ENCODE assay signal across 26 cellular contexts in genomic region chr16:9607512-9608230, GRCh38.
"Had no signal": no experiment of that assay in that cellular context is flagged by ENCODE, and none has a peak within 500 bp of the region (broad histone marks: within the 10 kb centered on the region; RNA-seq: fewer than 3 reads in every experiment).

No MANE protein-coding gene starts in this region.

- H3K4me1 ChIP-seq: pancreas, right lobe of liver, suprapubic skin, transverse colon, upper lobe of right lung, uterus had no signal

- H3K27ac ChIP-seq: neutrophil, pancreas, right lobe of liver, suprapubic skin, transverse colon, upper lobe of right lung, uterus had no signal

- DNase-seq: cortex of kidney; effector memory CD8-positive, alpha-beta T cell; hypothalamus; mesenchymal stem cell; mucosa of descending colon; naive B cell; pancreas; retina; right lobe of liver; small intestine; stimulated activated CD4-positive, alpha-beta T cell treated with anti-CD3 and anti-CD28 coated beads, Interleukin-15, amount 100 ng/mL, for 24 hours; stimulated activated CD4-positive, alpha-beta T cell treated with anti-CD3 and anti-CD28 coated beads, Interleukin-2, amount 100 ng/mL, for 48 hours; stimulated activated naive CD4-positive, alpha-beta T cell; stimulated activated naive CD8-positive, alpha-beta T cell treated with anti-CD3 and anti-CD28 coated beads, Interleukin-15, amount 100 ng/mL, for 72 hours; transverse colon; upper lobe of right lung; uterus had no signal

- H3K27me3 ChIP-seq: neutrophil, pancreas, right lobe of liver, suprapubic skin, transverse colon, upper lobe of right lung, uterus had no signal

- H3K36me3 Mint-ChIP-seq: mesothelial cell of epicardium; naive B cell; natural killer cell treated with Interleukin-12 subunit alpha and Interleukin-12 subunit beta and Interleukin-15 and Interleukin-18, amount 100 ng/mL, for 72 hours had no signal

- H3K4me1 Mint-ChIP-seq: naive B cell; neural crest cell; stimulated activated naive CD8-positive, alpha-beta T cell treated with anti-CD3 and anti-CD28 coated beads, Interleukin-15, amount 100 ng/mL, for 72 hours had no signal

- H3K9me3 Mint-ChIP-seq: mesothelial cell of epicardium; neural crest cell; stimulated activated naive CD8-positive, alpha-beta T cell treated with anti-CD3 and anti-CD28 coated beads, Interleukin-15, amount 100 ng/mL, for 72 hours had no signal

- H3K4me3 Mint-ChIP-seq: effector memory CD8-positive, alpha-beta T cell; mesothelial cell of epicardium; naive B cell; natural killer cell treated with Interleukin-12 subunit alpha and Interleukin-12 subunit beta and Interleukin-15 and Interleukin-18, amount 100 ng/mL, for 72 hours; neural crest cell; stimulated activated naive CD8-positive, alpha-beta T cell treated with anti-CD3 and anti-CD28 coated beads, Interleukin-15, amount 100 ng/mL, for 72 hours had no signal

- H3K27me3 Mint-ChIP-seq: effector memory CD8-positive, alpha-beta T cell; stimulated activated naive CD8-positive, alpha-beta T cell treated with anti-CD3 and anti-CD28 coated beads, Interleukin-15, amount 100 ng/mL, for 72 hours had no signal

- H3K36me3 ChIP-seq: neutrophil, pancreas, right lobe of liver, suprapubic skin, transverse colon, upper lobe of right lung, uterus had no signal

- H3K4me3 ChIP-seq: mucosa of descending colon, pancreas, right lobe of liver, suprapubic skin, transverse colon, upper lobe of right lung, uterus had no signal

- H3K27ac Mint-ChIP-seq: effector memory CD8-positive, alpha-beta T cell; mesothelial cell of epicardium; naive B cell; natural killer cell treated with Interleukin-12 subunit alpha and Interleukin-12 subunit beta and Interleukin-15 and Interleukin-18, amount 100 ng/mL, for 72 hours; stimulated activated naive CD8-positive, alpha-beta T cell treated with anti-CD3 and anti-CD28 coated beads, Interleukin-15, amount 100 ng/mL, for 72 hours had no signal

- ATAC-seq: effector memory CD8-positive, alpha-beta T cell; left lobe of liver; mucosa of descending colon; natural killer cell treated with Interleukin-12 subunit alpha and Interleukin-12 subunit beta and Interleukin-15 and Interleukin-18, amount 100 ng/mL, for 72 hours; pancreas; stimulated activated naive CD8-positive, alpha-beta T cell treated with anti-CD3 and anti-CD28 coated beads, Interleukin-15, amount 100 ng/mL, for 72 hours; upper lobe of right lung had no signal

- H3K9me3 ChIP-seq: mucosa of descending colon, neutrophil, pancreas, right lobe of liver, suprapubic skin, transverse colon, upper lobe of right lung, uterus had no signal

- FAIRE-seq: endometrium, frontal cortex, keratinocyte, pancreas, small intestine had no signal
